Comparison of ENCODE assay signal across 1 cellular context in the genomic region with DNA sequence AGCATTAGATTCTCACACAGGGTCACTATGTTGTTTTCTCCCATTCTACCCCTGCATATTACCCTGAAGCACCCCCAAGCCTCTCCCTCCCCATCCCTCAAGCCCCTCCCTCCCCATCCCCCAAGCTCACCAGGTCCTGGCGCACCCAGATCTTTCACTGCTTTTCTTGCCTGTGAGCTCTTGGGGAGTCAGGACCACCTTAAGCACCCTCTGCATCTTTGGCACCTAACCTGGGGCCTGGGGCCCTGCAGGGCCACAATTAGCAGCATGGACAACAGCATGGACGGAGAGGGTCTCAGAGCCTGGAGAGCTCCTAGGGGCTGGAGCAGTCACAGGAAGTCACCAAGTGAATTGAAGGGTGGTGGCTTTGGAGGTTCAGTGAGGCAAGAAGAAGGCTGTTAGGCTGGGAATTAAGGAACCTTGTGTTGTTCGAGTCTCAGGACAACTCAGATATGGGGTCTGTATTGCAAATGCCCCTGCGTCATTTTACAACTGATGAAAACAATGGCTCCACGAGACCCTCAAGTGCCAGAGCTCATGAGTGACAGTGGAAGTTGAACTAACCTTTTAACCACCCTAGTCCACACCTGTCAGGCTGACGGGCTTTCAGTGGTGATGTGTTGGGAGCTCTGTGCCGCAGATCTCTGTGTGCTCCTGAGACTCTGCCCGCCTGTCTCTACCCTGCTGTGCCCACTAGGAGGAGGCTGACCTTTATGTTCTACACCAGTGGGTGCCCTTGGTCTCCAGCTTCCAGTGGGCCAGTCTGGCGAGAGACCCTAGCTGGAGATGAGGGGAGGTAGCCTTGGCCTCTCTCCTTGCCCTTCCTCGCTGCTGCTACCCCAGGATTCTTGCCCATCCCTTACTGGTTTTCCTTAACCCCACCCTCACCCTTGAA.
TF ChIP-seq lines count a peak whose summit lies in the region.

No MANE protein-coding gene starts in this region.

TF ChIP-seq in H1, 55 proteins besides CTCF, POLR2A, EP300 and RAD21:
- TF ChIP-seq POLR2AphosphoS5 (IDR thresholded peaks at IDR 0.05; ENCODE audit: low read depth, low read length): no peak
- no peak for TF ChIP-seq POU5F1 (IDR thresholded peaks at IDR 0.05; ENCODE audit: low read depth, low read length)
- no peak for TF ChIP-seq TBP (IDR thresholded peaks at IDR 0.05; ENCODE audit: low read depth, low read length)
- TF ChIP-seq, protein P1, sequence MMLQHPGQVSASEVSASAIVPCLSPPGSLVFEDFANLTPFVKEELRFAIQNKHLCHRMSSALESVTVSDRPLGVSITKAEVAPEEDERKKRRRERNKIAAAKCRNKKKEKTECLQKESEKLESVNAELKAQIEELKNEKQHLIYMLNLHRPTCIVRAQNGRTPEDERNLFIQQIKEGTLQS (IDR thresholded peaks at IDR 0.05; ENCODE audit: insufficient read depth, low read depth, low read length): no peak
- TF ChIP-seq RXRA (IDR thresholded peaks at IDR 0.05; ENCODE audit: insufficient read depth, low read depth, low read length): no peak
- no peak for TF ChIP-seq RFX5 (IDR thresholded peaks at IDR 0.05; ENCODE audit: borderline replicate concordance, low read depth, low read length)
- TF ChIP-seq ATF2 (IDR thresholded peaks at IDR 0.05; ENCODE audit: low read length): no peak
- TF ChIP-seq RBBP5 (IDR thresholded peaks at IDR 0.05; ENCODE audit: borderline replicate concordance, low read depth, low read length): no peak
- TF ChIP-seq SAP30 (IDR thresholded peaks at IDR 0.05; ENCODE audit: insufficient read depth, insufficient replicate concordance, low read length): no peak
